In the genomic region with DNA sequence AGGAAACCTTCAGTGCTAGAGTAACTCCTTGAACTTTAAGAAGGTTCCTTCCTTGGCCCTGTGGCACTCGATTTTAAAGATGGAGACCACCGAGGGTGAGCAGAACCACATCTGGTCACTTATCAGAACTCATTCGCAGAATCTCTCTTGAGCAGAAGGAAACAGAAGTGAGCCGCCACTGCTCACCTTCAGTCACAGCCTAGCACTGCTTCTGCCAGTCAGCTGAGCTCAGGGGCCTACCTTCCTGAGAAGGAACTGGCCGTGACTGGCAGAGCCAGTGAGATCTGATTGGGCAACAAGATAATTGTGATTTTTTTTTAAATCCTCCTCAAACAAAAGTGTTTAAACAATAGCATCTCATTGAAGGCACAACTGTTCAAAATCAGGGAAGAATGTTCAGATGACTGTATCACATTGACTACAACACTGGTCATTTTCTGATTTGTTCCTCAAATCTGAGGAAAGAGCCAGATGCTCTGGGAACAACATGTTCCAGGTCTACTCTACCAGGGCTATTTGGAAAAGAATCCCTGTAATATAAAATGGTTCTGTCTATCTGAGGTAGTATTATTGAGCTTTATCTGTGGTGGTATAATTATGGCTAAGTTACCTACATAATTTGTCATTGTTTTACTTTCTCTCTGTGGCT, we compare ENCODE assay signal across 1 cellular context.
TF ChIP-seq lines count a peak whose summit lies in the region.

No MANE protein-coding gene starts in this region.

TF ChIP-seq in H1, 55 proteins besides CTCF, POLR2A, EP300 and RAD21 (continued from another document):
- TF ChIP-seq, protein P1, sequence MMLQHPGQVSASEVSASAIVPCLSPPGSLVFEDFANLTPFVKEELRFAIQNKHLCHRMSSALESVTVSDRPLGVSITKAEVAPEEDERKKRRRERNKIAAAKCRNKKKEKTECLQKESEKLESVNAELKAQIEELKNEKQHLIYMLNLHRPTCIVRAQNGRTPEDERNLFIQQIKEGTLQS (IDR thresholded peaks at IDR 0.05; ENCODE audit: insufficient read depth, low read depth, low read length) = no peak
- TF ChIP-seq SIRT6 (IDR thresholded peaks at IDR 0.05; ENCODE audit: low read length) = no peak
- no peak for TF ChIP-seq CBX8 (IDR thresholded peaks at IDR 0.05; ENCODE audit: borderline replicate concordance, low read depth, low read length)
- TF ChIP-seq EZH2 (IDR thresholded peaks at IDR 0.05; ENCODE audit: low read depth, low read length, severe bottlenecking) = no peak
- no peak for TF ChIP-seq SUZ12 (IDR thresholded peaks at IDR 0.05; ENCODE audit: low read length)
